Comparison of ENCODE assay signal across 21 cellular contexts in genomic region chr6:45595010-45595851, GRCh38.
A peak's percentile ranks its signal among the peaks of the same experiment; 100 is the strongest.
DNase-seq lines count a peak whose midpoint lies in the region; ATAC-seq and TF ChIP-seq lines count a peak whose summit lies in the region.
"Had no signal": no experiment of that assay in that cellular context is flagged by ENCODE, and none has a peak within 500 bp of the region (broad histone marks: within the 10 kb centered on the region; RNA-seq: fewer than 3 reads in every experiment).

No MANE protein-coding gene starts in this region.

- CTCF ChIA-PET in activated CD8-positive, alpha-beta memory T cell treated with anti-CD3 and anti-CD28 coated beads, Interleukin-2, amount 10 ng/mL, durations not matched to agents 7 days and 5 days (lab: Charles Lee) = no interaction called here

- H3K4me3 Mint-ChIP-seq in activated CD8-positive, alpha-beta memory T cell treated with anti-CD3 and anti-CD28 coated beads, Interleukin-2, amount 10 ng/mL, durations not matched to agents 7 days and 5 days = no peak overlapping the region
- H3K4me3 Mint-ChIP-seq: naive thymus-derived CD8-positive, alpha-beta T cell had no signal

- in situ Hi-C loops in gastrocnemius medialis (cut with MboI; ENCODE audit: low sequenced_read_pairs in 4 of 4) = no loop called here

- peaks cover 16% of the 10 kb centered on the region for H3K36me3 Mint-ChIP-seq in activated CD8-positive, alpha-beta memory T cell treated with anti-CD3 and anti-CD28 coated beads, Interleukin-2, amount 10 ng/mL, durations not matched to agents 7 days and 5 days

- H3K9me3 Mint-ChIP-seq in activated CD8-positive, alpha-beta memory T cell treated with anti-CD3 and anti-CD28 coated beads, Interleukin-2, amount 10 ng/mL, durations not matched to agents 7 days and 5 days (ENCODE audit: low read depth) = peaks cover 11% of the 10 kb centered on the region

- ATAC-seq in activated CD8-positive, alpha-beta memory T cell treated with anti-CD3 and anti-CD28 coated beads, Interleukin-2, amount 10 ng/mL, durations not matched to agents 7 days and 5 days = peak; percentile 57
- ATAC-seq in gastrocnemius medialis = peak; percentile 64 to 88
- ATAC-seq: naive thymus-derived CD8-positive, alpha-beta T cell; PC-3 had no signal

- TF ChIP-seq EP300 in esophagus muscularis mucosa (IDR thresholded peaks at IDR 0.05) = no peak

- H3K36me3 ChIP-seq in esophagus muscularis mucosa (no peaks in the 10 kb centered on the region), gastrocnemius medialis (no peaks in the 10 kb centered on the region)
- H3K36me3 ChIP-seq: cardiac muscle cell, esophagus squamous epithelium, SJSA1 had no signal

- peaks cover 50% of the 10 kb centered on the region for H3K4me1 Mint-ChIP-seq in activated CD8-positive, alpha-beta memory T cell treated with anti-CD3 and anti-CD28 coated beads, Interleukin-2, amount 10 ng/mL, durations not matched to agents 7 days and 5 days

- intact Hi-C loops in esophagus muscularis mucosa (cut with DNase I) = no loop called here
- intact Hi-C loops in gastrocnemius medialis (cut with DNase I; ENCODE audit: low total_unique reads) = no loop called here

- TF ChIP-seq POLR2A in esophagus muscularis mucosa (IDR thresholded peaks at IDR 0.05; ENCODE audit: low read depth) = no peak
- TF ChIP-seq POLR2A in gastrocnemius medialis (IDR thresholded peaks at IDR 0.05) = no peak

- DNase-seq in activated CD8-positive, alpha-beta memory T cell treated with anti-CD3 and anti-CD28 coated beads, Interleukin-2, amount 10 ng/mL, durations not matched to agents 7 days and 5 days = no peak
- no peak for DNase-seq in activated CD8-positive, alpha-beta memory T cell treated with anti-CD3 and anti-CD28 coated beads for 24 hours
- DNase-seq in NCI-H1417 (lab: John Stamatoyannopoulos, UW) (peak in 2 of 3 experiments; percentile 19 to 70), esophagus muscularis mucosa (ENCODE audit: extremely low spot score) (peak; percentile 78), gastrocnemius medialis (no peak), hypothalamus (lab: John Stamatoyannopoulos, UW) (no peak), NCI-H510A treated with DMSO at 0.1 percent for 48 hours (lab: John Stamatoyannopoulos, UW) (no peak), ureter (ENCODE audit: low spot score) (no peak)
- DNase-seq: amniotic stem cell; esophagus squamous epithelium; Kasumi-1; naive thymus-derived CD8-positive, alpha-beta T cell; NCI-H1092 treated with DMSO at 0.1 percent for 48 hours; NCI-H2171 treated with DMSO at 0.1 percent for 48 hours; NCI-H774; PC-3; stimulated activated CD4-positive, alpha-beta T cell treated with anti-CD3 and anti-CD28 coated beads, Interleukin-12 subunit alpha, Interleukin-12 subunit beta, amount 100 ng/mL, for 4 hours; T1000 had no signal

- H3K4me3 ChIP-seq in esophagus muscularis mucosa = no peak overlapping the region
- no peak overlapping the region for H3K4me3 ChIP-seq in gastrocnemius medialis
- H3K4me3 ChIP-seq: cardiac muscle cell, esophagus squamous epithelium, SJSA1 had no signal

- no peak for TF ChIP-seq CTCF in esophagus muscularis mucosa (IDR thresholded peaks at IDR 0.05)
- no peak for TF ChIP-seq CTCF in gastrocnemius medialis (IDR thresholded peaks at IDR 0.05 in 4 of 5, conservative IDR thresholded peaks at IDR 0.05 in 1 of 5)

- H3K27me3 ChIP-seq in esophagus muscularis mucosa (peaks cover 0 to 3% (median 0%) of the 10 kb centered on the region in 4 donors), gastrocnemius medialis (peaks cover 0 to 3% (median 0%) of the 10 kb centered on the region in 3 donors)
- H3K27me3 ChIP-seq: cardiac muscle cell, esophagus squamous epithelium, SJSA1 had no signal

- WGBS in esophagus muscularis mucosa = 84% methylated on average over 5 of the region's 5 CpGs

- H3K4me1 ChIP-seq in esophagus muscularis mucosa (peaks cover 0 to 13% (median 11%) of the 10 kb centered on the region in 4 donors), gastrocnemius medialis (peaks cover 4 to 10% of the 10 kb centered on the region in 2 donors)

- no peaks in the 10 kb centered on the region for H3K27me3 Mint-ChIP-seq in activated CD8-positive, alpha-beta memory T cell treated with anti-CD3 and anti-CD28 coated beads, Interleukin-2, amount 10 ng/mL, durations not matched to agents 7 days and 5 days
- H3K27me3 Mint-ChIP-seq: naive thymus-derived CD8-positive, alpha-beta T cell had no signal

- H3K27ac ChIP-seq in esophagus muscularis mucosa (replicated peaks in 1 of 4) (no peak overlapping the region), gastrocnemius medialis (no peak overlapping the region)
- H3K27ac ChIP-seq: cardiac muscle cell, esophagus squamous epithelium, SJSA1 had no signal

- peak overlapping the region; percentile 41 for H3K27ac Mint-ChIP-seq in activated CD8-positive, alpha-beta memory T cell treated with anti-CD3 and anti-CD28 coated beads, Interleukin-2, amount 10 ng/mL, durations not matched to agents 7 days and 5 days
- H3K27ac Mint-ChIP-seq: progenitor cell of endocrine pancreas had no signal

- H3K9me3 ChIP-seq in esophagus muscularis mucosa = peaks cover 0 to 8% (median 4%) of the 10 kb centered on the region in 4 donors
- H3K9me3 ChIP-seq in gastrocnemius medialis = no peaks in the 10 kb centered on the region
- H3K9me3 ChIP-seq: esophagus squamous epithelium, SJSA1 had no signal

Comparison
In these comparisons a context has a peak if more than half of its experiments do, and no peak if none do; other contexts are left out.
1. DNase-seq: peak in NCI-H1417 (2 of 3) and esophagus muscularis mucosa (single experiment); none in activated CD8-positive, alpha-beta memory T cell treated with anti-CD3 and anti-CD28 coated beads, Interleukin-2, amount 10 ng/mL, durations not matched to agents 7 days and 5 days (single experiment), activated CD8-positive, alpha-beta memory T cell treated with anti-CD3 and anti-CD28 coated beads for 24 hours (single experiment), gastrocnemius medialis (0 of 2), hypothalamus (0 of 51), NCI-H510A treated with DMSO at 0.1 percent for 48 hours (single experiment) and ureter (single experiment).